ENCODE assay signal across 21 cellular contexts in genomic region chr12:130214686-130215370, GRCh38. TPM values are rescaled to one million over a fixed set of nuclear protein-coding genes. Genes with fewer than 3 reads are reported as not detected.
DNase-seq lines count a peak whose midpoint lies in the region; ATAC-seq and TF ChIP-seq lines count a peak whose summit lies in the region.
"Had no signal": no experiment of that assay in that cellular context is flagged by ENCODE, and none has a peak within 500 bp of the region (broad histone marks: within the 10 kb centered on the region; RNA-seq: fewer than 3 reads in every experiment).

No MANE protein-coding gene starts in this region.

- no peak overlapping the region for H3K27ac ChIP-seq in VCaP

- no peaks in the 10 kb centered on the region for H3K36me3 ChIP-seq in H7 (replicated peaks; ENCODE audit: control insufficient read depth, insufficient read depth, low read length)
- H3K36me3 ChIP-seq: MG63 had no signal

- H3K4me3 ChIP-seq in H7 (ENCODE audit: insufficient read depth, low read depth, low read length): no peak overlapping the region
- H3K4me3 ChIP-seq: GM12878, MG63 had no signal

- H3K27me3 ChIP-seq in H7 (ENCODE audit: control insufficient read depth, insufficient read depth, low read length): peaks cover 21% of the 10 kb centered on the region
- H3K27me3 ChIP-seq: MG63 had no signal

- TF ChIP-seq CTCF in VCaP (conservative IDR thresholded peaks at IDR 0.05): 0 out of 2 replicates have a peak, but pooled peaks have one; percentile 11

- ATAC-seq in esophagus mucosa: peak; percentile 73
- ATAC-seq in HG03457 (IDR thresholded peaks at IDR 0.05; ENCODE audit: unreplicated experiment): no peak
- ATAC-seq: GM12878, Panc1 had no signal

- DNase-seq in H7 (peak; percentile 57), putamen (ENCODE audit: low spot score) (peak; percentile 23), NCI-H82 (lab: John Stamatoyannopoulos, UW) (no peak), HK-2 (ENCODE audit: unreplicated experiment) (no peak)
- DNase-seq: Caco-2, DMS53, KBM-7, MG63, NCI-H1417, NCI-H1930, NCI-H2171 treated with DMSO at 0.1 percent for 48 hours, NCI-H774, SIG-M5 had no signal

RNA-seq across cellular contexts. Expression of gene FZD10, which starts 52.6 kb away (rescaled TPM):
- 14.1 and 20.2 TPM in 2 replicates for total RNA-seq in H7 (2014; rRNA removed; shearing (Covaris generic))
- total RNA-seq in esophagus mucosa: 13.7 TPM
- total RNA-seq: A673, G401, GM12878, NCI-H460 had no signal

Comparison
In these comparisons a context has a peak if more than half of its experiments do, and no peak if none do; other contexts are left out.
1. DNase-seq: peak in H7 (single experiment) and putamen (single experiment); none in NCI-H82 (single experiment) and HK-2 (single experiment).